8 cellular contexts compared by ENCODE assay signal in genomic region chr17:40122466-40122943, GRCh38. TPM values are rescaled to one million over a fixed set of nuclear protein-coding genes. Genes with fewer than 3 reads are reported as not detected.
DNase-seq lines count a peak whose midpoint lies in the region; TF ChIP-seq lines count a peak whose summit lies in the region.

No MANE protein-coding gene starts in this region.

- peak overlapping the region; percentile 92 for H3K9ac ChIP-seq in duodenal mucosa (ENCODE audit: low read depth in 1 of 2, low read length in 2 of 2)
- H3K9ac ChIP-seq in mesendoderm (ENCODE audit: low read length), result peak overlapping the region; percentile 98

- H3K9me3 ChIP-seq in duodenal mucosa (ENCODE audit: control insufficient read depth in 1 of 2, low read length in 2 of 2), result no peaks in the 10 kb centered on the region

- H3K4me3 ChIP-seq in duodenal mucosa (ENCODE audit: low read depth in 1 of 2, low read length in 2 of 2), result peak overlapping the region; percentile 92 to 98
- peak overlapping the region; percentile 64 for H3K4me3 ChIP-seq in mesendoderm (ENCODE audit: low read length)
- H3K4me3 ChIP-seq in urinary bladder (ENCODE audit: low read depth, low read length), result peak overlapping the region; percentile 98

- H4K8ac ChIP-seq in mesendoderm (ENCODE audit: low read depth, low read length), result peak overlapping the region; percentile 87

- H3K27me3 ChIP-seq in duodenal mucosa (ENCODE audit: control insufficient read depth in 1 of 2, insufficient read depth in 2 of 2, low read length in 2 of 2) (no peaks in the 10 kb centered on the region), mesendoderm (ENCODE audit: insufficient read depth, low read length, poor library complexity) (no peaks in the 10 kb centered on the region)

- TF ChIP-seq CTCF in HFFc6 (IDR thresholded peaks at IDR 0.05), result peak; percentile 44

- no peaks in the 10 kb centered on the region for H3K9me3 Mint-ChIP-seq in HFFc6

- no peak overlapping the region for H2BK15ac ChIP-seq in mesendoderm (replicated peaks; ENCODE audit: low read depth)

- peak overlapping the region; percentile 70 for H2BK5ac ChIP-seq in mesendoderm (ENCODE audit: low read length)

- peak overlapping the region; percentile 100 for H3K18ac ChIP-seq in mesendoderm (ENCODE audit: low read length)

- H3K4me2 ChIP-seq in mesendoderm (ENCODE audit: low read length), result peak overlapping the region; percentile 73

- no CpG with 5 or more reads among the region's 52 CpGs for WGBS in mesendoderm (ENCODE audit: extremely low coverage, insufficient coverage, low lambda C conversion rate)
- WGBS in urinary bladder, result under 1% methylated on average over 52 of the region's 52 CpGs

- H3K36me3 ChIP-seq in duodenal mucosa (ENCODE audit: control insufficient read depth in 1 of 2, insufficient read depth in 2 of 2, low read length in 2 of 2) (peaks cover 8 to 14% of the 10 kb centered on the region in 2 donors), mesendoderm (ENCODE audit: control insufficient read depth, insufficient read depth, low read length) (peaks cover 6% of the 10 kb centered on the region), urinary bladder (ENCODE audit: insufficient read depth) (peaks cover 2% of the 10 kb centered on the region)

- H2AK5ac ChIP-seq in mesendoderm (ENCODE audit: low read length), result no peak overlapping the region

- peaks cover 36% of the 10 kb centered on the region for H3K4me1 Mint-ChIP-seq in HFFc6 (ENCODE audit: low read depth)

- no peaks in the 10 kb centered on the region; the same call in 1 of the 2 replicates for H3K27me3 Mint-ChIP-seq in HFFc6 (ENCODE audit: insufficient read depth)

- H3K79me2 ChIP-seq in mesendoderm (ENCODE audit: control insufficient read depth, insufficient read depth, low read length), result peaks cover 48% of the 10 kb centered on the region

- H3K4ac ChIP-seq in mesendoderm (ENCODE audit: low read depth, low read length), result peak overlapping the region; percentile 100

- H3K36me3 Mint-ChIP-seq in HFFc6 (ENCODE audit: low read depth), result peaks cover 31% of the 10 kb centered on the region

- peak overlapping the region; percentile 98 for H3K56ac ChIP-seq in mesendoderm (ENCODE audit: low read length)

- peak overlapping the region; percentile 22 for H2BK120ac ChIP-seq in mesendoderm (ENCODE audit: low read depth, low read length)

- H3K23ac ChIP-seq in mesendoderm (ENCODE audit: low read length), result peak overlapping the region; percentile 80

- no peak overlapping the region for H4K5ac ChIP-seq in mesendoderm (ENCODE audit: low read length)

- H3K79me1 ChIP-seq in mesendoderm (ENCODE audit: low read length), result peaks cover 8% of the 10 kb centered on the region

- no peak overlapping the region for H3K27ac Mint-ChIP-seq in HFFc6

- H3K27ac ChIP-seq in duodenal mucosa (ENCODE audit: low read depth, low read length) (peak overlapping the region; percentile 87), mesendoderm (ENCODE audit: low read depth, low read length) (peak overlapping the region; percentile 97), urinary bladder (ENCODE audit: low read depth) (peak overlapping the region; percentile 97)

- H3K4me1 ChIP-seq in duodenal mucosa (ENCODE audit: control insufficient read depth in 1 of 2, insufficient read depth in 2 of 2, low read length in 2 of 2) (peaks cover 11 to 21% of the 10 kb centered on the region in 2 donors), mesendoderm (ENCODE audit: control insufficient read depth, low read depth, low read length) (peaks cover 3% of the 10 kb centered on the region), urinary bladder (ENCODE audit: insufficient read depth) (no peaks in the 10 kb centered on the region)

- peak; percentile 9 for DNase-seq in NCI-H1092 treated with DMSO at 0.1 percent for 48 hours (lab: John Stamatoyannopoulos, UW)
- DNase-seq in NCI-H1092 (lab: John Stamatoyannopoulos, UW), result no peak
- peak; percentile 41 for DNase-seq in HFFc6
- peak; percentile 41 for DNase-seq in RPMI7951 (ENCODE audit: low read depth)
- DNase-seq in mesendoderm, result peak; percentile 70
- DNase-seq in DMS79 treated with DMSO at 0.1 percent for 48 hours (lab: John Stamatoyannopoulos, UW), result no peak

- H3K4me3 Mint-ChIP-seq in HFFc6, result peak overlapping the region; percentile 35; the same call in 1 of the 2 replicates

RNA-seq across cellular contexts. Expression of gene MSL1, which starts 0.7 kb away (rescaled TPM):
- total RNA-seq in HFFc6 (2021; fragmentation: NEBNext Ultra II Directional; extraction: Animal tissue kit (Norgen Biotek cat#: 25700)), result 10 to 100 TPM; 61.2 to 67.8 (median 65.5) TPM
- 35.5 and 46.5 TPM in 2 replicates for total RNA-seq in RPMI7951 (2014; rRNA removed; shearing (Covaris generic))
- 40.3 TPM for polyA plus RNA-seq in mesendoderm (2013, experiment 1 of 2)
- polyA plus RNA-seq in mesendoderm (2013, experiment 2 of 2), result 40.9 TPM
- total RNA-seq in urinary bladder, result 81.3 TPM
- polyA plus RNA-seq in urinary bladder, result 70.9 TPM

RNA-seq across cellular contexts. Expression of gene CASC3, which starts 17.8 kb away (rescaled TPM):
- 10 to 100 TPM; 49.5 to 67.7 (median 62.0) TPM for total RNA-seq in HFFc6 (2021; fragmentation: NEBNext Ultra II Directional; extraction: Animal tissue kit (Norgen Biotek cat#: 25700))
- total RNA-seq in RPMI7951 (2014; rRNA removed; shearing (Covaris generic)), result 23.1 and 37.0 TPM in 2 replicates
- polyA plus RNA-seq in mesendoderm (2013, experiment 1 of 2), result 77.1 TPM
- 77.4 TPM for polyA plus RNA-seq in mesendoderm (2013, experiment 2 of 2)
- 45.4 TPM for total RNA-seq in urinary bladder
- polyA plus RNA-seq in urinary bladder, result 64.2 TPM

RNA-seq across cellular contexts. Expression of gene NR1D1, which starts 22.1 kb away (rescaled TPM):
- 10 to 100 TPM; 11.2 to 15.8 (median 15.1) TPM for total RNA-seq in HFFc6 (2021; fragmentation: NEBNext Ultra II Directional; extraction: Animal tissue kit (Norgen Biotek cat#: 25700))
- total RNA-seq in RPMI7951 (2014; rRNA removed; shearing (Covaris generic)), result 2.3 and 5.5 TPM in 2 replicates
- 2.3 TPM for polyA plus RNA-seq in mesendoderm (2013, experiment 1 of 2)
- 2.5 TPM for polyA plus RNA-seq in mesendoderm (2013, experiment 2 of 2)
- total RNA-seq in urinary bladder, result 2.0 TPM
- polyA plus RNA-seq in urinary bladder, result 18.1 TPM

RNA-seq across cellular contexts. Expression of gene RAPGEFL1, which starts 54.8 kb away (rescaled TPM):
- 1 to 10 TPM; 1.5 to 2.2 (median 1.8) TPM for total RNA-seq in HFFc6 (2021; fragmentation: NEBNext Ultra II Directional; extraction: Animal tissue kit (Norgen Biotek cat#: 25700))
- 0.10 and 0.60 TPM in 2 replicates for total RNA-seq in RPMI7951 (2014; rRNA removed; shearing (Covaris generic))
- polyA plus RNA-seq in mesendoderm (2013, experiment 1 of 2), result 5.5 TPM
- polyA plus RNA-seq in mesendoderm (2013, experiment 2 of 2), result 5.6 TPM
- 8.0 TPM for total RNA-seq in urinary bladder
- polyA plus RNA-seq in urinary bladder, result 10.9 TPM

RNA-seq across cellular contexts. Expression of gene THRA, which starts 59.7 kb away (rescaled TPM):
- total RNA-seq in HFFc6 (2021; fragmentation: NEBNext Ultra II Directional; extraction: Animal tissue kit (Norgen Biotek cat#: 25700)), result 10 to 100 TPM; 29.3 to 33.7 (median 30.7) TPM
- total RNA-seq in RPMI7951 (2014; rRNA removed; shearing (Covaris generic)), result 16.3 and 20.0 TPM in 2 replicates
- polyA plus RNA-seq in mesendoderm (2013, experiment 1 of 2), result 2.5 TPM
- 2.9 TPM for polyA plus RNA-seq in mesendoderm (2013, experiment 2 of 2)
- 35.5 TPM for total RNA-seq in urinary bladder
- polyA plus RNA-seq in urinary bladder, result 76.3 TPM

Comparison
In these comparisons a context has a peak if more than half of its experiments do, and no peak if none do; other contexts are left out.
1. DNase-seq: peak in NCI-H1092 treated with DMSO at 0.1 percent for 48 hours (single experiment), HFFc6 (single experiment), RPMI7951 (single experiment) and mesendoderm (single experiment); none in NCI-H1092 (single experiment) and DMS79 treated with DMSO at 0.1 percent for 48 hours (single experiment).
2. Peak in every context shown above with its lines, with median percentiles within 50 percentile points of each other: H3K27ac ChIP-seq and H3K4me3 ChIP-seq.